Comparison of ENCODE assay signal across 28 cellular contexts in the genomic region with DNA sequence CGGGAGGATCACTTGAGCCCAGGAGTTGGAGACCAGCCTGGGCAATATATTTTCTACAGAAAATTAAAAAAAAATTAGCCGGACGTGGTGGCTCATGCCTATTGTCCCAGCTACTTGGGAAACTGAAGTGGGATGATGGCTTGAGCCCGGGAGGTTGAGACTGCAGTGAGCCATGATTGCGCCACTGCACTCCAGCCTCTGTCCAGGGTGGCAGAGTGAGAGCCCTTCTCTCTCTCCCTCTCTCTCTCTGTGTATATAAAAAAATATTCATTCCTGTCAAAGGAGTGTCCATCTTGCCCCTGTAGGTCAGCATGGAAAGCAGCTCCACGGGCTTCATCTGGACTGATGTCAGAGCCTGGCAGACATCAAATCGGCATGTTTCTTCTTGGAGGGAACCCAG. TPM values are rescaled to one million over a fixed set of nuclear protein-coding genes. Genes with fewer than 3 reads are reported as not detected.
"Had no signal": no experiment of that assay in that cellular context is flagged by ENCODE, and none has a peak within 500 bp of the region (broad histone marks: within the 10 kb centered on the region; RNA-seq: fewer than 3 reads in every experiment).

No MANE protein-coding gene starts in this region.

- H3K36me3 ChIP-seq: left lung, lower lobe of right lung, pancreas, right atrium auricular region, stomach, thyroid gland, transverse colon, upper lobe of left lung had no signal

- DNase-seq: hypothalamus; immature natural killer cell; kidney; left colon; left lung; lower lobe of right lung; mammary epithelial cell; mesenchymal stem cell; naive thymus-derived CD8-positive, alpha-beta T cell; nucleus accumbens; stimulated activated CD4-positive, alpha-beta T cell treated with anti-CD3 and anti-CD28 coated beads, Interleukin-12 subunit alpha, Interleukin-12 subunit beta, amount 100 ng/mL, for 4 hours; stimulated activated CD4-positive, alpha-beta T cell treated with anti-CD3 and anti-CD28 coated beads, Interleukin-15, amount 100 ng/mL, for 24 hours; stimulated activated CD4-positive, alpha-beta T cell treated with anti-CD3 and anti-CD28 coated beads, Interleukin-2, amount 100 ng/mL, for 24 hours; stimulated activated CD4-positive, alpha-beta T cell treated with anti-CD3 and anti-CD28 coated beads, Interleukin-4, amount 100 ng/mL, for 1 hour; stimulated activated naive B cell treated with anti-CD40 and anti-IgM and Interleukin-4, amounts not matched to agents 10 μg/mL and 1 μg/mL and 100 μg/mL, for 72 hours; stimulated activated naive CD8-positive, alpha-beta T cell treated with anti-CD3 and anti-CD28 coated beads, Interleukin-15, Interleukin-2, amounts not matched to agents 100 U/mL and 50 U/mL, for 24 hours; stomach; testis; thyroid gland; transverse colon; upper lobe of left lung had no signal

- H3K4me3 Mint-ChIP-seq: immature natural killer cell; naive thymus-derived CD8-positive, alpha-beta T cell; nephron; neural crest cell; stimulated activated naive B cell treated with anti-CD40 and anti-IgM and Interleukin-4, amounts not matched to agents 10 μg/mL and 1 μg/mL and 100 μg/mL, for 72 hours had no signal

- ATAC-seq: left colon; left lung; lower lobe of right lung; naive thymus-derived CD8-positive, alpha-beta T cell; pancreas; sciatic nerve; stimulated activated naive B cell treated with anti-CD40 and anti-IgM and Interleukin-4, amounts not matched to agents 10 μg/mL and 1 μg/mL and 100 μg/mL, for 72 hours; stimulated activated naive CD8-positive, alpha-beta T cell treated with anti-CD3 and anti-CD28 coated beads, Interleukin-15, Interleukin-2, amounts not matched to agents 100 U/mL and 50 U/mL, for 24 hours had no signal

- H3K9me3 ChIP-seq: lower lobe of right lung, pancreas, right atrium auricular region, testis, thyroid gland, transverse colon had no signal

- H3K4me1 ChIP-seq: left lung, lower lobe of right lung, pancreas, right atrium auricular region, stomach, testis, thyroid gland, transverse colon had no signal

- H3K27me3 ChIP-seq: pancreas, right atrium auricular region, testis, thyroid gland, transverse colon, upper lobe of left lung had no signal

- H3K4me3 ChIP-seq: left lung, lower lobe of right lung, pancreas, right atrium auricular region, skin epidermis, stomach, testis, thyroid gland, transverse colon, upper lobe of left lung had no signal

- H3K27ac Mint-ChIP-seq: immature natural killer cell; naive thymus-derived CD8-positive, alpha-beta T cell; nephron; stimulated activated naive B cell treated with anti-CD40 and anti-IgM and Interleukin-4, amounts not matched to agents 10 μg/mL and 1 μg/mL and 100 μg/mL, for 72 hours had no signal

- H3K4me1 Mint-ChIP-seq: immature natural killer cell; naive thymus-derived CD8-positive, alpha-beta T cell; nephron; neural crest cell; stimulated activated naive B cell treated with anti-CD40 and anti-IgM and Interleukin-4, amounts not matched to agents 10 μg/mL and 1 μg/mL and 100 μg/mL, for 72 hours had no signal

- H3K27me3 Mint-ChIP-seq: naive thymus-derived CD8-positive, alpha-beta T cell had no signal

- FAIRE-seq: islet of Langerhans, kidney, pancreas had no signal

- H3K36me3 Mint-ChIP-seq: immature natural killer cell; naive thymus-derived CD8-positive, alpha-beta T cell; stimulated activated naive B cell treated with anti-CD40 and anti-IgM and Interleukin-4, amounts not matched to agents 10 μg/mL and 1 μg/mL and 100 μg/mL, for 72 hours had no signal

- H3K27ac ChIP-seq: left lung, lower lobe of right lung, pancreas, right atrium auricular region, skin epidermis, stomach, testis, thyroid gland, transverse colon, upper lobe of left lung had no signal

- H3K9me3 Mint-ChIP-seq: immature natural killer cell; naive thymus-derived CD8-positive, alpha-beta T cell; neural crest cell; stimulated activated naive B cell treated with anti-CD40 and anti-IgM and Interleukin-4, amounts not matched to agents 10 μg/mL and 1 μg/mL and 100 μg/mL, for 72 hours had no signal

RNA-seq across cellular contexts. Expression of a gene that starts 31.2 kb away (rescaled TPM):
- total RNA-seq: right atrium auricular region, transverse colon had no signal
- polyA plus RNA-seq: immature natural killer cell; naive thymus-derived CD8-positive, alpha-beta T cell had no signal
